ENCODE assay signal across 1 cellular context in genomic region chr9:132670359-132670815, GRCh38.
TF ChIP-seq lines count a peak whose summit lies in the region.

A gene with protein sequence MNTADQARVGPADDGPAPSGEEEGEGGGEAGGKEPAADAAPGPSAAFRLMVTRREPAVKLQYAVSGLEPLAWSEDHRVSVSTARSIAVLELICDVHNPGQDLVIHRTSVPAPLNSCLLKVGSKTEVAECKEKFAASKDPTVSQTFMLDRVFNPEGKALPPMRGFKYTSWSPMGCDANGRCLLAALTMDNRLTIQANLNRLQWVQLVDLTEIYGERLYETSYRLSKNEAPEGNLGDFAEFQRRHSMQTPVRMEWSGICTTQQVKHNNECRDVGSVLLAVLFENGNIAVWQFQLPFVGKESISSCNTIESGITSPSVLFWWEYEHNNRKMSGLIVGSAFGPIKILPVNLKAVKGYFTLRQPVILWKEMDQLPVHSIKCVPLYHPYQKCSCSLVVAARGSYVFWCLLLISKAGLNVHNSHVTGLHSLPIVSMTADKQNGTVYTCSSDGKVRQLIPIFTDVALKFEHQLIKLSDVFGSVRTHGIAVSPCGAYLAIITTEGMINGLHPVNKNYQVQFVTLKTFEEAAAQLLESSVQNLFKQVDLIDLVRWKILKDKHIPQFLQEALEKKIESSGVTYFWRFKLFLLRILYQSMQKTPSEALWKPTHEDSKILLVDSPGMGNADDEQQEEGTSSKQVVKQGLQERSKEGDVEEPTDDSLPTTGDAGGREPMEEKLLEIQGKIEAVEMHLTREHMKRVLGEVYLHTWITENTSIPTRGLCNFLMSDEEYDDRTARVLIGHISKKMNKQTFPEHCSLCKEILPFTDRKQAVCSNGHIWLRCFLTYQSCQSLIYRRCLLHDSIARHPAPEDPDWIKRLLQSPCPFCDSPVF (plus strand): TSS chr9:132670464. CDS start chr9:132670599, 135 bp downstream.

TF ChIP-seq in GM12878, 131 proteins besides CTCF, POLR2A, EP300 and RAD21 (continued from another document):
- TF ChIP-seq, protein P1, sequence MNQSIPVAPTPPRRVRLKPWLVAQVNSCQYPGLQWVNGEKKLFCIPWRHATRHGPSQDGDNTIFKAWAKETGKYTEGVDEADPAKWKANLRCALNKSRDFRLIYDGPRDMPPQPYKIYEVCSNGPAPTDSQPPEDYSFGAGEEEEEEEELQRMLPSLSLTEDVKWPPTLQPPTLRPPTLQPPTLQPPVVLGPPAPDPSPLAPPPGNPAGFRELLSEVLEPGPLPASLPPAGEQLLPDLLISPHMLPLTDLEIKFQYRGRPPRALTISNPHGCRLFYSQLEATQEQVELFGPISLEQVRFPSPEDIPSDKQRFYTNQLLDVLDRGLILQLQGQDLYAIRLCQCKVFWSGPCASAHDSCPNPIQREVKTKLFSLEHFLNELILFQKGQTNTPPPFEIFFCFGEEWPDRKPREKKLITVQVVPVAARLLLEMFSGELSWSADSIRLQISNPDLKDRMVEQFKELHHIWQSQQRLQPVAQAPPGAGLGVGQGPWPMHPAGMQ (IDR thresholded peaks at IDR 0.05; ENCODE audit: borderline replicate concordance), result no peak
- TF ChIP-seq NR2C1 (IDR thresholded peaks at IDR 0.05), result 0 out of 2 replicates have a peak, but pooled peaks have one; percentile 14
- TF ChIP-seq BHLHE40 (IDR thresholded peaks at IDR 0.05; ENCODE audit: borderline replicate concordance in 1 of 2, low read depth in 2 of 2, low read length in 1 of 2), result no peak; a peak in 1 of 4 replicates
- TF ChIP-seq, protein P2, sequence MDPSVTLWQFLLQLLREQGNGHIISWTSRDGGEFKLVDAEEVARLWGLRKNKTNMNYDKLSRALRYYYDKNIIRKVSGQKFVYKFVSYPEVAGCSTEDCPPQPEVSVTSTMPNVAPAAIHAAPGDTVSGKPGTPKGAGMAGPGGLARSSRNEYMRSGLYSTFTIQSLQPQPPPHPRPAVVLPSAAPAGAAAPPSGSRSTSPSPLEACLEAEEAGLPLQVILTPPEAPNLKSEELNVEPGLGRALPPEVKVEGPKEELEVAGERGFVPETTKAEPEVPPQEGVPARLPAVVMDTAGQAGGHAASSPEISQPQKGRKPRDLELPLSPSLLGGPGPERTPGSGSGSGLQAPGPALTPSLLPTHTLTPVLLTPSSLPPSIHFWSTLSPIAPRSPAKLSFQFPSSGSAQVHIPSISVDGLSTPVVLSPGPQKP (IDR thresholded peaks at IDR 0.05; ENCODE audit: low read depth, low read length), result no peak
- TF ChIP-seq TBL1XR1 (IDR thresholded peaks at IDR 0.05; ENCODE audit: low read depth, low read length), result no peak
- no peak for TF ChIP-seq NR2C2 (IDR thresholded peaks at IDR 0.05; ENCODE audit: borderline replicate concordance, control insufficient read depth, insufficient read length, low read depth)
- 0 out of 2 replicates have a peak, but pooled peaks have one; percentile 7 for TF ChIP-seq RBBP5 (conservative IDR thresholded peaks at IDR 0.05)
- TF ChIP-seq SIX5 (IDR thresholded peaks at IDR 0.05; ENCODE audit: low read depth, low read length, severe bottlenecking), result peak; percentile 35
- TF ChIP-seq RUNX3 (IDR thresholded peaks at IDR 0.05; ENCODE audit: low read length), result peak; percentile 67
- no peak for TF ChIP-seq FOS (IDR thresholded peaks at IDR 0.05; ENCODE audit: borderline replicate concordance, extremely low read depth, insufficient read length)
- TF ChIP-seq ZNF207 (IDR thresholded peaks at IDR 0.05; ENCODE audit: borderline replicate concordance), result no peak
- no peak for TF ChIP-seq REST (IDR thresholded peaks at IDR 0.05; ENCODE audit: low read depth, low read length)
- TF ChIP-seq HCFC1 (IDR thresholded peaks at IDR 0.05; ENCODE audit: low read length), result peak; percentile 68
- no peak for TF ChIP-seq FOXK2 (IDR thresholded peaks at IDR 0.05)
- peak; percentile 58; the same call in 1 of the 2 replicates for TF ChIP-seq ATF3 (IDR thresholded peaks at IDR 0.05; ENCODE audit: borderline replicate concordance, extremely low read depth, low read depth, low read length)
- no peak for TF ChIP-seq PRDM15 (CRISPR knock-in tag; IDR thresholded peaks at IDR 0.05)
- no peak for TF ChIP-seq GATAD2B (conservative IDR thresholded peaks at IDR 0.05; ENCODE audit: low read depth)
- TF ChIP-seq IRF4 (IDR thresholded peaks at IDR 0.05; ENCODE audit: low read depth, low read length), result no peak
